In the genomic region with DNA sequence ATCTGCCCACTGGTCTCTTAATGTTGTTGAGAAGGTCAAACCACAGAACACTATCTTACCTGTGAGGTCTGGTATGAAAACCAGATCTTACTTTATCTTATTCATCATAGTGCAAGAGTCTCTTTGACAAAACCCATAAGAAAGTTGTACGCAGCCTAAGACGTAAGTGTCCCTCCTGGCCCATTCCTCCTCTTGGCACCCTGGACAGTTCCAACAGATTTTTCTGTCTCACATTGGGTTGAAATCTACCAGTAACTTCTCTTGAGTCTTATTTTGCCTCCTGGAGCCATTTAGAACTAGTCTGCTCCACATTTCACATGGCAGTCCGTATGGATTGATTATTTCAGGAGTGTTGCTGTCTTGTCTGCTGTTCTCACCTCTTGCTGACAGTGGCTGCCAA, we compare ENCODE assay signal across 9 cellular contexts.
"Had no signal": no experiment of that assay in that cellular context is flagged by ENCODE, and none has a peak within 500 bp of the region (broad histone marks: within the 10 kb centered on the region; RNA-seq: fewer than 3 reads in every experiment).

No MANE protein-coding gene starts in this region.

- H3K4me2 ChIP-seq: KMS-11 had no signal

- FAIRE-seq: HTR-8/SVneo had no signal

- H3K36me3 ChIP-seq: HAP-1 had no signal

- DNase-seq: GOT3, H7, IMR-90, Karpas-422, KBM-7 had no signal

- ATAC-seq: HCT116 had no signal

- H3K4me1 ChIP-seq: HAP-1 had no signal

- H3K27ac ChIP-seq: KMS-11 had no signal

- H3K4me3 ChIP-seq: HAP-1 had no signal

- H3K9ac ChIP-seq: KMS-11 had no signal

- H3K9me3 ChIP-seq: HAP-1 had no signal
